8 cellular contexts compared by ENCODE assay signal in genomic region chr20:49508435-49509199, GRCh38. TPM values are rescaled to one million over a fixed set of nuclear protein-coding genes. Genes with fewer than 3 reads are reported as not detected.
A peak's percentile ranks its signal among the peaks of the same experiment; 100 is the strongest.
DNase-seq lines count a peak whose midpoint lies in the region; ATAC-seq and TF ChIP-seq lines count a peak whose summit lies in the region.

No MANE protein-coding gene starts in this region.

- no peaks in the 10 kb centered on the region for H3K79me2 ChIP-seq in parathyroid adenoma

- no peak for TF ChIP-seq POLR2A in esophagus squamous epithelium (IDR thresholded peaks at IDR 0.05)

- 52% methylated on average over 14 of the region's 14 CpGs for WGBS in right cardiac atrium
- 45 to 57% methylated on average over 8 to 13 of the region's 14 CpGs for WGBS in esophagus squamous epithelium, 2 donors

- H3K4me1 ChIP-seq in cardiac muscle cell (ENCODE audit: low read depth) (no peaks in the 10 kb centered on the region), right cardiac atrium (ENCODE audit: control insufficient read depth, insufficient read depth, low read length) (no peaks in the 10 kb centered on the region), esophagus squamous epithelium (peaks cover 0 to 31% (median 8%) of the 10 kb centered on the region in 3 donors), parathyroid adenoma (peaks cover 4% of the 10 kb centered on the region)

- H3K27me3 ChIP-seq in cardiac muscle cell (no peaks in the 10 kb centered on the region), right cardiac atrium (ENCODE audit: control insufficient read depth, insufficient read depth) (no peaks in the 10 kb centered on the region), esophagus squamous epithelium (peaks cover 0 to 48% (median 0%) of the 10 kb centered on the region in 4 donors), parathyroid adenoma (ENCODE audit: control insufficient read depth, insufficient read depth, low read length) (no peaks in the 10 kb centered on the region)

- TF ChIP-seq CTCF in cardiac muscle cell (IDR thresholded peaks at IDR 0.05; ENCODE audit: low read depth, low read length) (peak; percentile 44), esophagus squamous epithelium (IDR thresholded peaks at IDR 0.05) (peak in 5 of 6 experiments; percentile 23 to 56 (median 47)), parathyroid adenoma (IDR thresholded peaks at IDR 0.05) (peak; percentile 59)

- H3K4me3 ChIP-seq in cardiac muscle cell (no peak overlapping the region), right cardiac atrium (ENCODE audit: low read length) (no peak overlapping the region), SK-N-MC (no peak overlapping the region), esophagus squamous epithelium (no peak overlapping the region), parathyroid adenoma (ENCODE audit: low read depth, low read length) (no peak overlapping the region)

- H3K36me3 ChIP-seq in cardiac muscle cell (no peaks in the 10 kb centered on the region), SK-N-MC (ENCODE audit: insufficient read depth, low read length) (no peaks in the 10 kb centered on the region), esophagus squamous epithelium (peaks cover 0 to 10% (median 0%) of the 10 kb centered on the region in 3 donors), parathyroid adenoma (ENCODE audit: control insufficient read depth, insufficient read depth, low read length) (no peaks in the 10 kb centered on the region)

- H2AFZ ChIP-seq in parathyroid adenoma: no peak overlapping the region

- no peaks in the 10 kb centered on the region for H3K9me3 ChIP-seq in cardiac muscle cell (ENCODE audit: low read depth)
- no peaks in the 10 kb centered on the region for H3K9me3 ChIP-seq in right cardiac atrium (ENCODE audit: control insufficient read depth, low read length)
- no peaks in the 10 kb centered on the region for H3K9me3 ChIP-seq in SK-N-MC (ENCODE audit: low read depth, low read length)
- no peaks in the 10 kb centered on the region for H3K9me3 ChIP-seq in esophagus squamous epithelium
- H3K9me3 ChIP-seq in parathyroid adenoma (ENCODE audit: control insufficient read depth, low read length): no peaks in the 10 kb centered on the region

- DNase-seq in cardiac muscle cell (ENCODE audit: low read depth in 1 of 2, low spot score in 1 of 2) (peak; percentile 60 to 62), right cardiac atrium (no peak), NCI-H1105 treated with DMSO at 0.1 percent for 48 hours (lab: John Stamatoyannopoulos, UW) (peak; percentile 74), SK-N-MC (ENCODE audit: low read depth, low spot score) (peak; percentile 42), esophagus squamous epithelium (lab: John Stamatoyannopoulos, UW) (no peak), GF-D8 (lab: John Stamatoyannopoulos, UW) (no peak)

- no peak overlapping the region for H3K4me2 ChIP-seq in parathyroid adenoma (ENCODE audit: low read length)

- no peak overlapping the region for H3K27ac ChIP-seq in cardiac muscle cell
- H3K27ac ChIP-seq in right cardiac atrium (ENCODE audit: low read length): no peak overlapping the region
- no peak overlapping the region for H3K27ac ChIP-seq in SK-N-MC
- peak overlapping the region in 3 of 4 donors; percentile 37 to 55 (median 44) for H3K27ac ChIP-seq in esophagus squamous epithelium
- H3K27ac ChIP-seq in parathyroid adenoma: no peak overlapping the region

- no peak for ATAC-seq in right cardiac atrium
- ATAC-seq in GM18870 (IDR thresholded peaks at IDR 0.05; ENCODE audit: unreplicated experiment): no peak

- intact Hi-C loops in right cardiac atrium (cut with DNase I): no loop called here
- intact Hi-C loops in esophagus squamous epithelium (cut with DNase I): no loop called here

- H3K9ac ChIP-seq in SK-N-MC (ENCODE audit: insufficient read length) (no peak overlapping the region), parathyroid adenoma (no peak overlapping the region)

RNA-seq across cellular contexts. Expression of gene KCNB1, which starts 26.1 kb away (rescaled TPM):
- total RNA-seq in cardiac muscle cell (0.06 and 0.07 TPM in 2 replicates), right cardiac atrium (1 to 10 TPM in 2 of 4 donors, under 1 TPM in 2; 0.35 to 1.6 (median 0.79) TPM), esophagus squamous epithelium (1 to 10 TPM in 2 of 4 donors, under 1 TPM in 2; 0.11 to 3.6 (median 1.1) TPM)
- polyA plus RNA-seq in cardiac muscle cell (0.06 and 0.10 TPM in 2 replicates), right cardiac atrium (0.66 TPM)

RNA-seq across cellular contexts. Expression of gene PTGIS, which starts 59.3 kb away (rescaled TPM):
- 5.3 and 7.8 TPM in 2 replicates for total RNA-seq in cardiac muscle cell
- 2.1 and 6.1 TPM in 2 replicates for polyA plus RNA-seq in cardiac muscle cell
- total RNA-seq in right cardiac atrium: 10 to 100 TPM; 51.7 to 98.4 (median 66.3) TPM
- polyA plus RNA-seq in right cardiac atrium: 19.9 TPM
- total RNA-seq in esophagus squamous epithelium: 10 to 100 TPM in 2 of 4 donors, 1 to 10 TPM in 2; 1.6 to 34.1 (median 8.6) TPM

Comparison
In these comparisons a context has a peak if more than half of its experiments do, and no peak if none do; other contexts are left out.
1. DNase-seq: peak in cardiac muscle cell (2 of 2), NCI-H1105 treated with DMSO at 0.1 percent for 48 hours (single experiment) and SK-N-MC (single experiment); none in right cardiac atrium (0 of 3), esophagus squamous epithelium (single experiment) and GF-D8 (single experiment).
2. H3K27ac ChIP-seq: peak in esophagus squamous epithelium (3 of 4); none in cardiac muscle cell (single experiment), right cardiac atrium (single experiment), SK-N-MC (single experiment) and parathyroid adenoma (single experiment).
3. Peak in every context shown above with its lines, with median percentiles within 50 percentile points of each other: CTCF ChIP-seq.